ENCODE assay signal across 1 cellular context in the genomic region with DNA sequence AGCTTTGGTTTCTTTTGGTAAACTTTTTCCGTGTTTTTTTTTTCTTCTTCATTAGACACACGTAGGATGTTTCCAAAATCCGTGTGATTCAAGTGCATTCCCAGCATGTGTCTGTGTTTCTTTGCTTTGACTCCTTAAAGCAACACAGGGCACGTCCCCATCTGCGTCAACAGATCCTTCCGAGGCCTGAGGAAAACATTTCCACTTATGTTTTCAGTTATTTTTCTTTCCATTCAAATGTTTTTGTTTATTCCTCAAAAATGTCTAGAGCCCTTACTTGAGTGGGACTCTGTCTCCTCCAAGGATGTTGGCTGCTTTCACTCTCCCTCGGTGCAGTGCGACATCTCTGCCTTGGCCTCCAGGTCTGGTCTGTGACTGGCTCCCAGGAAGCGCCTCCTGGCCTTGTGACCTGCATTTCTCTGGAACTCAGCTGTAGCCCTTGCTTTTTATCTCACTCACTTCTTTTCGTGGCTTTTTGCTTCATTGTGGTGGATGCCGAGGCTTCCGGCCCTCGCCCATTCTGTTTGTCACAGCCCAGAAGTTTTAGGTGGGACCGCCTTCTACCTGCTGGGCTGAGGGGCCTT.
TF ChIP-seq lines count a peak whose summit lies in the region.

No MANE protein-coding gene starts in this region.

TF ChIP-seq in K562, 482 proteins besides CTCF, POLR2A, EP300 and RAD21 (continued from another document):
- TF ChIP-seq, protein P1, sequence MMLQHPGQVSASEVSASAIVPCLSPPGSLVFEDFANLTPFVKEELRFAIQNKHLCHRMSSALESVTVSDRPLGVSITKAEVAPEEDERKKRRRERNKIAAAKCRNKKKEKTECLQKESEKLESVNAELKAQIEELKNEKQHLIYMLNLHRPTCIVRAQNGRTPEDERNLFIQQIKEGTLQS (IDR thresholded peaks at IDR 0.05): no peak
- TF ChIP-seq, protein P1 (CRISPR knock-in tag; conservative IDR thresholded peaks at IDR 0.05): no peak
